ENCODE assay signal across 20 cellular contexts in genomic region chr9:18569941-18570630, GRCh38.
"Had no signal": no experiment of that assay in that cellular context is flagged by ENCODE, and none has a peak within 500 bp of the region (broad histone marks: within the 10 kb centered on the region; RNA-seq: fewer than 3 reads in every experiment).

No MANE protein-coding gene starts in this region.

- H3K27me3 ChIP-seq: heart left ventricle, neutrophil, ovary, testis, vagina had no signal

- H3K36me3 Mint-ChIP-seq: activated naive CD4-positive, alpha-beta T cell treated with anti-CD3 and anti-CD28 coated beads, Interleukin-2, amount 50 U/mL, for 72 hours; brain; natural killer cell treated with Interleukin-12 subunit alpha and Interleukin-12 subunit beta and Interleukin-15 and Interleukin-18, amount 100 ng/mL, for 72 hours had no signal

- H3K4me3 Mint-ChIP-seq: brain; dendritic cell treated with granulocyte-macrophage colony-stimulating factor and Interleukin-4, amounts not matched to agents 40 ng/mL and 50 ng/mL, for 4 days; natural killer cell treated with Interleukin-12 subunit alpha and Interleukin-12 subunit beta and Interleukin-15 and Interleukin-18, amount 100 ng/mL, for 72 hours had no signal

- H3K27ac ChIP-seq: heart left ventricle, neutrophil, ovary, prostate gland, vagina had no signal

- H3K9me3 Mint-ChIP-seq: activated naive CD4-positive, alpha-beta T cell treated with anti-CD3 and anti-CD28 coated beads, Interleukin-2, amount 50 U/mL, for 72 hours; brain; dendritic cell treated with granulocyte-macrophage colony-stimulating factor and Interleukin-4, amounts not matched to agents 40 ng/mL and 50 ng/mL, for 4 days had no signal

- H3K4me1 ChIP-seq: heart left ventricle, prostate gland, testis had no signal

- H3K4me3 ChIP-seq: heart left ventricle, ovary, prostate gland, testis, vagina had no signal

- H3K9me3 ChIP-seq: heart left ventricle, neutrophil, ovary, prostate gland, testis, vagina had no signal

- H3K27ac Mint-ChIP-seq: activated naive CD4-positive, alpha-beta T cell treated with anti-CD3 and anti-CD28 coated beads, Interleukin-2, amount 50 U/mL, for 72 hours; dendritic cell treated with granulocyte-macrophage colony-stimulating factor and Interleukin-4, amounts not matched to agents 40 ng/mL and 50 ng/mL, for 4 days; natural killer cell treated with Interleukin-12 subunit alpha and Interleukin-12 subunit beta and Interleukin-15 and Interleukin-18, amount 100 ng/mL, for 72 hours had no signal

- H3K27me3 Mint-ChIP-seq: brain; dendritic cell treated with granulocyte-macrophage colony-stimulating factor and Interleukin-4, amounts not matched to agents 40 ng/mL and 50 ng/mL, for 4 days; natural killer cell treated with Interleukin-12 subunit alpha and Interleukin-12 subunit beta and Interleukin-15 and Interleukin-18, amount 100 ng/mL, for 72 hours had no signal

- DNase-seq: activated T-cell treated with anti-CD3 and anti-CD28 coated beads, Interleukin-2, amount 50 U/mL, for 1 hour; aorta; caudate nucleus; effector CD4-positive, alpha-beta T cell; heart left ventricle; left ventricle myocardium superior; midbrain; ovary; stimulated activated CD4-positive, alpha-beta T cell treated with anti-CD3 and anti-CD28 coated beads, Interleukin-2, amount 100 ng/mL, for 48 hours; stimulated activated CD8-positive, alpha-beta memory T cell treated with anti-CD3 and anti-CD28 coated beads, Interleukin-4, amount 100 ng/mL, for 48 hours; stimulated activated naive CD4-positive, alpha-beta T cell; testis; trophoblast cell had no signal

- ATAC-seq: activated naive CD4-positive, alpha-beta T cell treated with anti-CD3 and anti-CD28 coated beads, Interleukin-2, amount 50 U/mL, for 72 hours; heart left ventricle; left ventricle myocardium superior; natural killer cell treated with Interleukin-12 subunit alpha and Interleukin-12 subunit beta and Interleukin-15 and Interleukin-18, amount 100 ng/mL, for 72 hours had no signal

- H3K36me3 ChIP-seq: heart left ventricle, neutrophil, ovary, prostate gland, vagina had no signal
